Comparison of ENCODE assay signal across 16 cellular contexts in genomic region chr20:35888659-35889058, GRCh38.
DNase-seq lines count a peak whose midpoint lies in the region; ATAC-seq and TF ChIP-seq lines count a peak whose summit lies in the region.
"Had no signal": no experiment of that assay in that cellular context is flagged by ENCODE, and none has a peak within 500 bp of the region (broad histone marks: within the 10 kb centered on the region; RNA-seq: fewer than 3 reads in every experiment).

No MANE protein-coding gene starts in this region.

- peaks cover 19 to 23% of the 10 kb centered on the region in 2 donors for H3K4me1 ChIP-seq in gastrocnemius medialis

- H3K4me1 Mint-ChIP-seq in activated naive CD4-positive, alpha-beta T cell treated with anti-CD3 and anti-CD28 coated beads for 36 hours (ENCODE audit: low read depth), result peaks cover 16% of the 10 kb centered on the region

- TF ChIP-seq CTCF in HL-60 (IDR thresholded peaks at IDR 0.05; ENCODE audit: insufficient read depth, low read length) (no peak), gastrocnemius medialis (IDR thresholded peaks at IDR 0.05 in 4 of 5, conservative IDR thresholded peaks at IDR 0.05 in 1 of 5) (no peak)

- no peak overlapping the region for H3K4me3 Mint-ChIP-seq in activated naive CD4-positive, alpha-beta T cell treated with anti-CD3 and anti-CD28 coated beads for 36 hours
- H3K4me3 Mint-ChIP-seq: H9 had no signal

- DNase-seq in activated naive CD4-positive, alpha-beta T cell treated with anti-CD3 and anti-CD28 coated beads for 36 hours, result no peak
- DNase-seq in activated naive CD4-positive, alpha-beta T cell treated with anti-CD3 and anti-CD28 coated beads, Interleukin-2, amount 50 U/mL, for 16 hours, result no peak
- DNase-seq in HL-60 (ENCODE audit: low read depth in 1 of 2, low spot score in 1 of 2) (no peak), fibroblast of gingiva (ENCODE audit: low read depth) (peak; percentile 34), gastrocnemius medialis (no peak), T-helper 9 cell (no peak)
- DNase-seq: DMS153, H9, KBM-7, NCI-H1092 treated with DMSO at 0.1 percent for 48 hours, NCI-H1694, NCI-H2107, NCI-H446, NCI-H748 treated with DMSO at 0.1 percent for 48 hours, PC-9 had no signal

- intact Hi-C loops in activated naive CD4-positive, alpha-beta T cell treated with anti-CD3 and anti-CD28 coated beads for 36 hours (cut with micrococcal nuclease), result no loop called here
- intact Hi-C loops in gastrocnemius medialis (cut with DNase I; ENCODE audit: low total_unique reads), result loop anchor here (5.0 kb wide), 1 partner anchor 421 kb away; no protein-coding TSS in a partner anchor

- no peak for TF ChIP-seq POLR2A in gastrocnemius medialis (IDR thresholded peaks at IDR 0.05)

- ATAC-seq in gastrocnemius medialis (no peak), HG03196 (IDR thresholded peaks at IDR 0.05; ENCODE audit: unreplicated experiment) (no peak)

- CTCF ChIA-PET in activated naive CD4-positive, alpha-beta T cell treated with anti-CD3 and anti-CD28 coated beads for 36 hours (lab: Charles Lee), result no interaction called here

- in situ Hi-C loops in gastrocnemius medialis (cut with MboI; ENCODE audit: low sequenced_read_pairs in 4 of 4), result loop anchor here in 3 of 4 donors (10.0 to 25.0 kb wide), 3 partner anchors 144 to 176 kb away; partner anchors contain the start of gene RBM39 (in 2 of the 3)

- no peaks in the 10 kb centered on the region for H3K9me3 Mint-ChIP-seq in activated naive CD4-positive, alpha-beta T cell treated with anti-CD3 and anti-CD28 coated beads for 36 hours
- H3K9me3 Mint-ChIP-seq: H9 had no signal

- no peaks in the 10 kb centered on the region for H3K27me3 ChIP-seq in HL-60 (ENCODE audit: insufficient read depth, poor library complexity, severe bottlenecking)
- no peaks in the 10 kb centered on the region for H3K27me3 ChIP-seq in gastrocnemius medialis

- H3K27ac ChIP-seq in HL-60 (replicated peaks), result peak overlapping the region; percentile 49; the same call in 1 of the 2 replicates
- peak overlapping the region in 3 of 4 donors; percentile 72 to 92 (median 86) for H3K27ac ChIP-seq in gastrocnemius medialis
- H3K27ac ChIP-seq: PC-9 had no signal

- H3K36me3 Mint-ChIP-seq in activated naive CD4-positive, alpha-beta T cell treated with anti-CD3 and anti-CD28 coated beads for 36 hours (ENCODE audit: low read depth), result no peaks in the 10 kb centered on the region

- no peaks in the 10 kb centered on the region for H3K9me3 ChIP-seq in gastrocnemius medialis

- H3K36me3 ChIP-seq in gastrocnemius medialis, result no peaks in the 10 kb centered on the region

- H3K27me3 Mint-ChIP-seq in activated naive CD4-positive, alpha-beta T cell treated with anti-CD3 and anti-CD28 coated beads for 36 hours (ENCODE audit: low read depth), result no peaks in the 10 kb centered on the region

- H3K4me3 ChIP-seq in HL-60 (replicated peaks; ENCODE audit: insufficient read depth, low read length) (no peak overlapping the region), gastrocnemius medialis (no peak overlapping the region)
- H3K4me3 ChIP-seq: PC-9 had no signal

- peak overlapping the region; percentile 36 for H3K27ac Mint-ChIP-seq in activated naive CD4-positive, alpha-beta T cell treated with anti-CD3 and anti-CD28 coated beads for 36 hours
- H3K27ac Mint-ChIP-seq: H9 had no signal
